In the genomic region with DNA sequence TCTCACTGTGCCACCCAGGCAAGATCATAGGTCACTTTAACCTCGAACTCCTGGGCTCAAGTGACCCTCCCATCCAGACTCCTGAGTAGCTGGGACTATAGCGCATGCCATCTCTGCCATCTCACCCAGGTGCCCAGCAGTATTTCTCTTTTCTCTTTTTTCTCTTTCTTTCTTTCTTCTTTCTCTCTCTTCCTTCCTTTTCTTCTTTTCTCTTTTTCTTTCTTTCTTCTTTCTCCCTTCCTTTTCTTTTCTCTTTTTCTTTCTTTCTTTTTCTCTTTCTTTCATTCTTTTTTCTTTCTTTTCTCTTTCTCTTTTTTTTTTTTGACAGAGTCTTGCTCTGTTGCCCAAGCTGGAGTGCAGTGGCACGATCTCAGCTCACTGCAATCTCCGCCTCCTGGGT, we compare ENCODE assay signal across 24 cellular contexts. TPM values are rescaled to one million over a fixed set of nuclear protein-coding genes. Genes with fewer than 3 reads are reported as not detected.
A peak's percentile ranks its signal among the peaks of the same experiment; 100 is the strongest.
DNase-seq lines count a peak whose midpoint lies in the region; ATAC-seq, FAIRE-seq and TF ChIP-seq lines count a peak whose summit lies in the region.
"Had no signal": no experiment of that assay in that cellular context is flagged by ENCODE, and none has a peak within 500 bp of the region (broad histone marks: within the 10 kb centered on the region; RNA-seq: fewer than 3 reads in every experiment).

No MANE protein-coding gene starts in this region.

- no peak for ATAC-seq in activated T-cell treated with anti-CD3 and anti-CD28 coated beads, Interleukin-2, amount 50 U/mL, for 72 hours (replicated peaks in 1 of 2)
- ATAC-seq in central memory CD8-positive, alpha-beta T cell (replicated peaks; ENCODE audit: extremely low read depth, poor library complexity, severe bottlenecking): no peak
- ATAC-seq in WTC11: no peak
- ATAC-seq: A549; CD8-positive, alpha-beta T cell had no signal

- FAIRE-seq in RCC 7860 (lab: Jason Lieb, UNC): no peak
- FAIRE-seq: A549, G401.6, GM12892, H1 had no signal

- H3K9me3 Mint-ChIP-seq in activated T-cell treated with anti-CD3 and anti-CD28 coated beads, Interleukin-2, amount 50 U/mL, for 72 hours: no peaks in the 10 kb centered on the region
- H3K9me3 Mint-ChIP-seq in CD14-positive monocyte (no peaks in the 10 kb centered on the region), WTC11 (no peaks in the 10 kb centered on the region)
- H3K9me3 Mint-ChIP-seq in central memory CD8-positive, alpha-beta T cell: no peaks in the 10 kb centered on the region
- H3K9me3 Mint-ChIP-seq: CD4-positive, CD25-positive, alpha-beta regulatory T cell; CD8-positive, alpha-beta T cell had no signal

- CTCF ChIA-PET in RWPE1 (lab: Yijun Ruan, JAX): no interaction called here
- CTCF ChIA-PET in WTC11 (lab: Charles Lee): interaction anchor here (1.0 kb wide), 1 partner anchor 21 kb away, joined by 5 read pairs; no protein-coding TSS in a partner anchor

- no peak for DNase-seq in activated T-cell treated with anti-CD3 and anti-CD28 coated beads, Interleukin-2, amount 50 U/mL, for 72 hours
- DNase-seq in activated T-cell treated with anti-CD3 and anti-CD28 coated beads for 4 hours (no peak), CD14-positive monocyte (ENCODE audit: low spot score) (no peak), RWPE1 (ENCODE audit: low spot score) (no peak), RCC 7860 (ENCODE audit: low spot score) (no peak), WTC11 (ENCODE audit: low spot score) (no peak)
- no peak for DNase-seq in central memory CD8-positive, alpha-beta T cell (ENCODE audit: low spot score in 2 of 2)
- DNase-seq: 8988T; ACHN; AML-193; C1 segment of cervical spinal cord; Caco-2; CD4-positive, CD25-positive, alpha-beta regulatory T cell; CD8-positive, alpha-beta T cell; DMS153; DND-41; GM23248; H7; HCEC 1CT had no signal

- no peaks in the 10 kb centered on the region for H3K36me3 Mint-ChIP-seq in activated T-cell treated with anti-CD3 and anti-CD28 coated beads, Interleukin-2, amount 50 U/mL, for 72 hours (ENCODE audit: insufficient read depth in 2 of 2)
- no peaks in the 10 kb centered on the region for H3K36me3 Mint-ChIP-seq in CD14-positive monocyte
- H3K36me3 Mint-ChIP-seq in central memory CD8-positive, alpha-beta T cell (ENCODE audit: insufficient read depth): no peaks in the 10 kb centered on the region
- no peaks in the 10 kb centered on the region for H3K36me3 Mint-ChIP-seq in WTC11
- H3K36me3 Mint-ChIP-seq: CD4-positive, CD25-positive, alpha-beta regulatory T cell; CD8-positive, alpha-beta T cell had no signal

- H3K4me3 Mint-ChIP-seq in activated T-cell treated with anti-CD3 and anti-CD28 coated beads, Interleukin-2, amount 50 U/mL, for 72 hours: no peak overlapping the region
- H3K4me3 Mint-ChIP-seq in CD14-positive monocyte (no peak overlapping the region), WTC11 (no peak overlapping the region)
- H3K4me3 Mint-ChIP-seq in central memory CD8-positive, alpha-beta T cell: no peak overlapping the region
- H3K4me3 Mint-ChIP-seq: CD4-positive, CD25-positive, alpha-beta regulatory T cell; CD8-positive, alpha-beta T cell had no signal

- H3K27ac Mint-ChIP-seq in activated T-cell treated with anti-CD3 and anti-CD28 coated beads, Interleukin-2, amount 50 U/mL, for 72 hours: peak overlapping the region; percentile 58
- H3K27ac Mint-ChIP-seq in CD14-positive monocyte: peak overlapping the region in 1 of 7 donors; percentile 79
- H3K27ac Mint-ChIP-seq in central memory CD8-positive, alpha-beta T cell (ENCODE audit: low read depth): peak overlapping the region; percentile 80
- H3K27ac Mint-ChIP-seq in WTC11: no peak overlapping the region
- H3K27ac Mint-ChIP-seq: CD4-positive, CD25-positive, alpha-beta regulatory T cell; CD8-positive, alpha-beta T cell had no signal

- no peak overlapping the region for H3K27ac ChIP-seq in RWPE1
- H3K27ac ChIP-seq: A549, GM23248 had no signal

- TF ChIP-seq CTCF in CD14-positive monocyte (IDR thresholded peaks at IDR 0.05) (peak; percentile 10), RWPE1 (conservative IDR thresholded peaks at IDR 0.05; ENCODE audit: low read depth) (no peak), WTC11 (IDR thresholded peaks at IDR 0.05) (no peak)

- intact Hi-C loops in CD14-positive monocyte (cut with micrococcal nuclease): no loop called here

- POLR2A ChIA-PET in RWPE1 (lab: Yijun Ruan, JAX; ENCODE audit: low non-redundant PET) (no interaction called here), WTC11 (lab: Charles Lee) (no interaction called here)

- no peaks in the 10 kb centered on the region for H3K4me1 Mint-ChIP-seq in activated T-cell treated with anti-CD3 and anti-CD28 coated beads, Interleukin-2, amount 50 U/mL, for 72 hours (ENCODE audit: low read depth)
- no peaks in the 10 kb centered on the region for H3K4me1 Mint-ChIP-seq in CD14-positive monocyte
- H3K4me1 Mint-ChIP-seq in central memory CD8-positive, alpha-beta T cell: no peaks in the 10 kb centered on the region
- H3K4me1 Mint-ChIP-seq in WTC11: no peaks in the 10 kb centered on the region
- H3K4me1 Mint-ChIP-seq: CD4-positive, CD25-positive, alpha-beta regulatory T cell had no signal

- no peaks in the 10 kb centered on the region for H3K27me3 Mint-ChIP-seq in activated T-cell treated with anti-CD3 and anti-CD28 coated beads, Interleukin-2, amount 50 U/mL, for 72 hours (ENCODE audit: low read depth)
- H3K27me3 Mint-ChIP-seq in CD14-positive monocyte (ENCODE audit: low read depth in 3 of 3) (no peaks in the 10 kb centered on the region), WTC11 (ENCODE audit: low read depth) (no peaks in the 10 kb centered on the region)
- H3K27me3 Mint-ChIP-seq in central memory CD8-positive, alpha-beta T cell: no peaks in the 10 kb centered on the region

TF ChIP-seq in WTC11, 78 proteins besides CTCF, POLR2A, EP300 and RAD21:
- TF ChIP-seq, protein P1, sequence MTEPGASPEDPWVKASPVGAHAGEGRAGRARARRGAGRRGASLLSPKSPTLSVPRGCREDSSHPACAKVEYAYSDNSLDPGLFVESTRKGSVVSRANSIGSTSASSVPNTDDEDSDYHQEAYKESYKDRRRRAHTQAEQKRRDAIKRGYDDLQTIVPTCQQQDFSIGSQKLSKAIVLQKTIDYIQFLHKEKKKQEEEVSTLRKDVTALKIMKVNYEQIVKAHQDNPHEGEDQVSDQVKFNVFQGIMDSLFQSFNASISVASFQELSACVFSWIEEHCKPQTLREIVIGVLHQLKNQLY (CRISPR knock-in tag; IDR thresholded peaks at IDR 0.05): no peak
- TF ChIP-seq MYBL2 (CRISPR knock-in tag; IDR thresholded peaks at IDR 0.05) (no peak), ZNF396 (CRISPR knock-in tag; IDR thresholded peaks at IDR 0.05; ENCODE audit: borderline replicate concordance) (no peak), NR3C1 (CRISPR knock-in tag; conservative IDR thresholded peaks at IDR 0.05; ENCODE audit: low read depth) (no peak)
- TF ChIP-seq, protein P2, sequence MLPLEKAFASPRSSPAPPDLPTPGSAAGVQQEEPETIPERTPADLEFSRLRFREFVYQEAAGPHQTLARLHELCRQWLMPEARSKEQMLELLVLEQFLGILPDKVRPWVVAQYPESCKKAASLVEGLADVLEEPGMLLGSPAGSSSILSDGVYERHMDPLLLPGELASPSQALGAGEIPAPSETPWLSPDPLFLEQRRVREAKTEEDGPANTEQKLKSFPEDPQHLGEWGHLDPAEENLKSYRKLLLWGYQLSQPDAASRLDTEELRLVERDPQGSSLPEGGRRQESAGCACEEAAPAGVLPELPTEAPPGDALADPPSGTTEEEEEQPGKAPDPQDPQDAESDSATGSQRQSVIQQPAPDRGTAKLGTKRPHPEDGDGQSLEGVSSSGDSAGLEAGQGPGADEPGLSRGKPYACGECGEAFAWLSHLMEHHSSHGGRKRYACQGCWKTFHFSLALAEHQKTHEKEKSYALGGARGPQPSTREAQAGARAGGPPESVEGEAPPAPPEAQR (CRISPR knock-in tag; IDR thresholded peaks at IDR 0.05): no peak
- TF ChIP-seq, protein P3, sequence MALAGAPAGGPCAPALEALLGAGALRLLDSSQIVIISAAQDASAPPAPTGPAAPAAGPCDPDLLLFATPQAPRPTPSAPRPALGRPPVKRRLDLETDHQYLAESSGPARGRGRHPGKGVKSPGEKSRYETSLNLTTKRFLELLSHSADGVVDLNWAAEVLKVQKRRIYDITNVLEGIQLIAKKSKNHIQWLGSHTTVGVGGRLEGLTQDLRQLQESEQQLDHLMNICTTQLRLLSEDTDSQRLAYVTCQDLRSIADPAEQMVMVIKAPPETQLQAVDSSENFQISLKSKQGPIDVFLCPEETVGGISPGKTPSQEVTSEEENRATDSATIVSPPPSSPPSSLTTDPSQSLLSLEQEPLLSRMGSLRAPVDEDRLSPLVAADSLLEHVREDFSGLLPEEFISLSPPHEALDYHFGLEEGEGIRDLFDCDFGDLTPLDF (CRISPR knock-in tag; IDR thresholded peaks at IDR 0.05): no peak

RNA-seq across cellular contexts. Expression of gene RFPL1, which starts 13.5 kb away (rescaled TPM):
- not detected for total RNA-seq in activated T-cell treated with anti-CD3 and anti-CD28 coated beads, Interleukin-2, amount 50 U/mL, for 72 hours
- polyA plus RNA-seq in CD14-positive monocyte: under 1 TPM in 1 of 2 donors, not detected in 1; 0.20 TPM
- not detected in 3 replicates for total RNA-seq in WTC11 (2021)
- total RNA-seq: Caco-2; CD4-positive, CD25-positive, alpha-beta regulatory T cell; CD8-positive, alpha-beta T cell; GM23248; H1 had no signal
- polyA plus RNA-seq: A549; BJ; CD4-positive, CD25-positive, alpha-beta regulatory T cell; GM23248; H1 had no signal

RNA-seq across cellular contexts. Expression of gene NEFH, which starts 28.2 kb away (rescaled TPM):
- total RNA-seq in activated T-cell treated with anti-CD3 and anti-CD28 coated beads, Interleukin-2, amount 50 U/mL, for 72 hours: 1 to 10 TPM; 1.6 to 1.7 TPM
- under 1 TPM; 0.20 to 0.74 TPM for polyA plus RNA-seq in CD14-positive monocyte
- 2.6 to 3.7 TPM (median 3.7 TPM) in 3 replicates for total RNA-seq in WTC11 (2021)
- total RNA-seq: Caco-2 had no signal
